40 cellular contexts compared by ENCODE assay signal in the genomic region with DNA sequence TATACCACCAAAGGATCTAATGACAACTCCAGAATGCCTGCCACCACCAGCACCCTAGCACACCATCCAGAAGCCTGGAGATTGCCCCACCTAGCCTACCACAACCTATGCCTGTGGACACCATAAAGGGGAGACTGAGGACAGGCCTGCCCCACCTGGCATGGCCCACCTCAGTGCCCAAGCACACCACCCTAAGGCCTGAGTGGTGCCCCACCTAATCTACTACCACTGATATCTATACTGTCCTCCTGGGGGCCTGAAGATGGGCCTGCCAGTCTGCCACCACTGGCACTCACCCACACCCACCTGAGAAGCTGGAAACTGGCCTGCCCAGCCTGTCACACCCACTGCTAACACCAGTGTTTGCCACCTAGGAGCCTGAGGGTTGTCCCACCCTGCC. TPM values are rescaled to one million over a fixed set of nuclear protein-coding genes. Genes with fewer than 3 reads are reported as not detected.
"Had no signal": no experiment of that assay in that cellular context is flagged by ENCODE, and none has a peak within 500 bp of the region (broad histone marks: within the 10 kb centered on the region; RNA-seq: fewer than 3 reads in every experiment).

No MANE protein-coding gene starts in this region.

- H3K4me1 ChIP-seq: adrenal gland, ascending aorta, body of pancreas, breast epithelium had no signal

- H3K9me3 ChIP-seq: adrenal gland, ascending aorta, body of pancreas had no signal

- H3K27me3 ChIP-seq: ascending aorta, body of pancreas, brain microvascular endothelial cell, cardiac muscle cell had no signal

- H3K4me3 ChIP-seq: adrenal gland, ascending aorta, body of pancreas, breast epithelium, cardiac muscle cell had no signal

- ATAC-seq: activated naive CD4-positive, alpha-beta T cell treated with anti-CD3 and anti-CD28 coated beads, Interleukin-2, amount 50 U/mL, for 72 hours; activated naive CD8-positive, alpha-beta T cell treated with anti-CD3 and anti-CD28 coated beads, Interleukin-2, amount 50 U/mL, for 24 hours; activated T-cell treated with anti-CD3 and anti-CD28 coated beads, Interleukin-2, amount 50 U/mL, for 4 hours; activated T-cell treated with anti-CD3 and anti-CD28 coated beads, Interleukin-2, amount 50 U/mL, for 72 hours; activated T-helper 17 cell treated with anti-CD3 and anti-CD28 coated beads, Interleukin-2, amount 50 U/mL, for 72 hours; body of pancreas had no signal

- H3K36me3 ChIP-seq: adrenal gland, ascending aorta, brain microvascular endothelial cell, breast epithelium, cardiac muscle cell had no signal

- DNase-seq: activated effector memory CD4-positive, alpha-beta T cell treated with anti-CD3 and anti-CD28 coated beads, Interleukin-2, amount 50 U/mL, for 16 hours; activated effector memory CD4-positive, alpha-beta T cell treated with Interleukin-2 at 50 U/mL for 16 hours; activated gamma-delta T cell; activated gamma-delta T cell treated with Interleukin-2 at 50 U/mL for 16 hours; activated naive CD4-positive, alpha-beta T cell; activated naive CD4-positive, alpha-beta T cell treated with anti-CD3 and anti-CD28 coated beads for 36 hours; activated naive CD4-positive, alpha-beta T cell treated with anti-CD3 and anti-CD28 coated beads, Interleukin-2, amount 10 ng/mL, durations not matched to agents 7 days and 5 days; activated naive CD4-positive, alpha-beta T cell treated with anti-CD3 and anti-CD28 coated beads, Interleukin-2, amount 50 U/mL, for 16 hours; activated naive CD4-positive, alpha-beta T cell treated with Interleukin-2 at 50 U/mL for 16 hours; activated naive CD8-positive, alpha-beta T cell treated with anti-CD3 and anti-CD28 coated beads for 36 hours; activated naive CD8-positive, alpha-beta T cell treated with anti-CD3 and anti-CD28 coated beads, Interleukin-2, amount 10 ng/mL, durations not matched to agents 7 days and 5 days; activated naive CD8-positive, alpha-beta T cell treated with anti-CD3 and anti-CD28 coated beads, Interleukin-2, amount 50 U/mL, for 24 hours; activated T-cell treated with anti-CD3 and anti-CD28 coated beads for 4 hours; activated T-cell treated with anti-CD3 and anti-CD28 coated beads, Interleukin-2, amount 50 U/mL, for 1 hour; activated T-cell treated with anti-CD3 and anti-CD28 coated beads, Interleukin-2, amount 50 U/mL, for 24 hours; activated T-cell treated with anti-CD3 and anti-CD28 coated beads, Interleukin-2, amount 50 U/mL, for 4 hours; activated T-cell treated with anti-CD3 and anti-CD28 coated beads, Interleukin-2, amount 50 U/mL, for 48 hours; activated T-cell treated with anti-CD3 and anti-CD28 coated beads, Interleukin-2, amount 50 U/mL, for 72 hours; adrenal gland; amniotic stem cell; amygdala; anterior cingulate cortex; body of pancreas; brain microvascular endothelial cell; caudate nucleus; central memory CD4-positive, alpha-beta T cell; cerebellar nuclear complex had no signal

- H3K27ac ChIP-seq: adrenal gland, ascending aorta, body of pancreas, brain microvascular endothelial cell, breast epithelium, cardiac muscle cell had no signal

RNA-seq across cellular contexts. Expression of a gene that starts 31.8 kb away (rescaled TPM):
- total RNA-seq: activated naive CD4-positive, alpha-beta T cell treated with anti-CD3 and anti-CD28 coated beads for 36 hours; activated naive CD4-positive, alpha-beta T cell treated with anti-CD3 and anti-CD28 coated beads, Interleukin-2, amount 50 U/mL, for 72 hours; activated naive CD8-positive, alpha-beta T cell treated with anti-CD3 and anti-CD28 coated beads for 36 hours; activated naive CD8-positive, alpha-beta T cell treated with anti-CD3 and anti-CD28 coated beads, Interleukin-2, amount 10 ng/mL, durations not matched to agents 7 days and 5 days; activated T-cell treated with anti-CD3 and anti-CD28 coated beads, Interleukin-2, amount 50 U/mL, for 4 hours; activated T-cell treated with anti-CD3 and anti-CD28 coated beads, Interleukin-2, amount 50 U/mL, for 72 hours; activated T-helper 1 cell treated with anti-CD3 and anti-CD28 coated beads, Interleukin-12 subunit alpha, Interleukin-12 subunit beta, Interleukin-2, Interleukin-4 antibody, amounts not matched to agents 30 ng/mL and 10 ng/mL and 1 ng/mL, durations not matched to agents 14 hours and 24 hours and 36 hours; activated T-helper 17 cell treated with anti-CD3 and anti-CD28 coated beads, Interleukin-2, amount 50 U/mL, for 72 hours; activated T-helper 2 cell treated with anti-CD3 and anti-CD28 coated beads, Interferon-gamma antibody, Interleukin-2, Interleukin-4, amounts not matched to agents 10 μg/mL and 5 μg/mL and 100 μg/mL, durations not matched to agents 14 hours and 24 hours and 36 hours; ascending aorta; astrocyte; body of pancreas; bronchial epithelial cell; cardiac muscle cell; cardiac septum; cerebellum; chondrocyte had no signal

RNA-seq across cellular contexts. Expression of a gene that starts 32.1 kb away (rescaled TPM):
- total RNA-seq: activated naive CD4-positive, alpha-beta T cell treated with anti-CD3 and anti-CD28 coated beads for 36 hours; activated naive CD4-positive, alpha-beta T cell treated with anti-CD3 and anti-CD28 coated beads, Interleukin-2, amount 50 U/mL, for 72 hours; activated naive CD8-positive, alpha-beta T cell treated with anti-CD3 and anti-CD28 coated beads for 36 hours; activated naive CD8-positive, alpha-beta T cell treated with anti-CD3 and anti-CD28 coated beads, Interleukin-2, amount 10 ng/mL, durations not matched to agents 7 days and 5 days; activated T-cell treated with anti-CD3 and anti-CD28 coated beads, Interleukin-2, amount 50 U/mL, for 4 hours; activated T-cell treated with anti-CD3 and anti-CD28 coated beads, Interleukin-2, amount 50 U/mL, for 72 hours; activated T-helper 1 cell treated with anti-CD3 and anti-CD28 coated beads, Interleukin-12 subunit alpha, Interleukin-12 subunit beta, Interleukin-2, Interleukin-4 antibody, amounts not matched to agents 30 ng/mL and 10 ng/mL and 1 ng/mL, durations not matched to agents 14 hours and 24 hours and 36 hours; activated T-helper 17 cell treated with anti-CD3 and anti-CD28 coated beads, Interleukin-2, amount 50 U/mL, for 72 hours; activated T-helper 2 cell treated with anti-CD3 and anti-CD28 coated beads, Interferon-gamma antibody, Interleukin-2, Interleukin-4, amounts not matched to agents 10 μg/mL and 5 μg/mL and 100 μg/mL, durations not matched to agents 14 hours and 24 hours and 36 hours; adrenal gland; ascending aorta; astrocyte; body of pancreas; breast epithelium; bronchial epithelial cell; cardiac muscle cell; cardiac septum; cerebellum; chondrocyte had no signal
- polyA plus RNA-seq: adipose tissue, adrenal gland, cardiac muscle cell had no signal

RNA-seq across cellular contexts. Expression of a gene that starts 43.7 kb away (rescaled TPM):
- total RNA-seq: activated naive CD4-positive, alpha-beta T cell treated with anti-CD3 and anti-CD28 coated beads for 36 hours; activated naive CD4-positive, alpha-beta T cell treated with anti-CD3 and anti-CD28 coated beads, Interleukin-2, amount 50 U/mL, for 72 hours; activated naive CD8-positive, alpha-beta T cell treated with anti-CD3 and anti-CD28 coated beads for 36 hours; activated naive CD8-positive, alpha-beta T cell treated with anti-CD3 and anti-CD28 coated beads, Interleukin-2, amount 10 ng/mL, durations not matched to agents 7 days and 5 days; activated T-helper 1 cell treated with anti-CD3 and anti-CD28 coated beads, Interleukin-12 subunit alpha, Interleukin-12 subunit beta, Interleukin-2, Interleukin-4 antibody, amounts not matched to agents 30 ng/mL and 10 ng/mL and 1 ng/mL, durations not matched to agents 14 hours and 24 hours and 36 hours; activated T-helper 17 cell treated with anti-CD3 and anti-CD28 coated beads, Interleukin-2, amount 50 U/mL, for 72 hours; activated T-helper 2 cell treated with anti-CD3 and anti-CD28 coated beads, Interferon-gamma antibody, Interleukin-2, Interleukin-4, amounts not matched to agents 10 μg/mL and 5 μg/mL and 100 μg/mL, durations not matched to agents 14 hours and 24 hours and 36 hours; astrocyte; bronchial epithelial cell; cardiac muscle cell; cerebellum; chondrocyte had no signal
